ENCODE assay signal across 8 cellular contexts in the genomic region with DNA sequence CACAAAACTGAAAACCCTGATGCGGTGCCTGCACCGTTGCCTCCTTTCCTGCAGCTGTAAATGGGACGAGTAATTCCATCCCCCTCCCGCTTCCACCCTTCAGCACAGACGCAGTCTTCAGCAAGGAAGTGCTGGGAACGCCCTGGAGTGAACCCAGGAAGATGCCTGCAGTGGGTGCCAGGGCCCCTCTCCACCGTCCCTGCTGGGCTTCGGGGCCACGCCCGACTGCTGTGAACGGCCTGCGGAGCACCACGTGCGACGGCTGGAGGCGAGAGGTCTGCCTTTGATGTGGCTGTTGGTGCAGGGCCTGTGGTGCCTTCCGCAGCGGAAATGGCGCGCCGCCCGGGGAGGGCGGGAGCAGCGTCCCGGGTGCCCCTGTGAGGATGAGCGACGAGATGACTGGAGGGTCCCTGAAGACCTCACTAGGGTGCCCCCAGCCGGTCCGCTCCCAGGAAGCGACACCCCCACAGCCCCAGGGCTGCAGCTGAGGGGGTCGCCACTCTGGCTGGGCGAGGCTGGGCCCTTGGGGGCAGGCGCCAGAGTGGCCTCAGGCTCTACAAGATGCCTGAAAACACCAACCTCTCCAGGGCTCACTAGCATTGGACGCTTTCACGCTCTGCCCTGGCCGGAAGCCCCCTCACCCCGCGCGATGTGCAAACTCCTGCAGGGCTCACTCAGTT. TPM values are rescaled to one million over a fixed set of nuclear protein-coding genes. Genes with fewer than 3 reads are reported as not detected.
DNase-seq lines count a peak whose midpoint lies in the region; ATAC-seq, FAIRE-seq and TF ChIP-seq lines count a peak whose summit lies in the region.

No MANE protein-coding gene starts in this region.

- H3K4me2 ChIP-seq in H1 (ENCODE audit: insufficient read depth in 1 of 2, low read depth in 2 of 2, low read length in 2 of 2), result peak overlapping the region; percentile 94 to 98

- ATAC-seq in GM18907 (IDR thresholded peaks at IDR 0.05; ENCODE audit: unreplicated experiment) (peak; percentile 63), HG03159 (IDR thresholded peaks at IDR 0.05; ENCODE audit: unreplicated experiment) (peak; percentile 60)
- ATAC-seq in activated CD8-positive, alpha-beta T cell treated with anti-CD3 and anti-CD28 coated beads, Interleukin-2, amount 10 ng/mL, durations not matched to agents 7 days and 5 days, result peak; percentile 78

- peak overlapping the region in 2 of 4 experiments; percentile 16 to 37; a peak in 5 of 7 replicates for H3K9ac ChIP-seq in H1 (replicated peaks in 1 of 4; ENCODE audit: extremely low read depth in 1 of 4, low read depth in 3 of 4, low read length in 3 of 4)

- peaks cover 28% of the 10 kb centered on the region for H3K27me3 Mint-ChIP-seq in activated CD8-positive, alpha-beta T cell treated with anti-CD3 and anti-CD28 coated beads, Interleukin-2, amount 10 ng/mL, durations not matched to agents 7 days and 5 days (ENCODE audit: low read depth)

- TF ChIP-seq CTCF in AG04449 (IDR thresholded peaks at IDR 0.05; ENCODE audit: insufficient read depth, low read length, missing control alignments) (no peak), H1 (IDR thresholded peaks at IDR 0.05; ENCODE audit: control extremely low read depth in 1 of 3, insufficient read depth in 1 of 3, low read depth in 1 of 3, low read length in 3 of 3) (no peak)

- H3K4me3 Mint-ChIP-seq in activated CD8-positive, alpha-beta T cell treated with anti-CD3 and anti-CD28 coated beads, Interleukin-2, amount 10 ng/mL, durations not matched to agents 7 days and 5 days, result peak overlapping the region; percentile 69

- H3K4me1 Mint-ChIP-seq in activated CD8-positive, alpha-beta T cell treated with anti-CD3 and anti-CD28 coated beads, Interleukin-2, amount 10 ng/mL, durations not matched to agents 7 days and 5 days (ENCODE audit: low read depth), result peaks cover 55% of the 10 kb centered on the region

- peak overlapping the region; percentile 63; the same call in 1 of the 2 replicates for H2BK12ac ChIP-seq in H1 (ENCODE audit: low read depth, low read length)

- no peak for FAIRE-seq in H1 (lab: Jason Lieb, UNC)

- peak overlapping the region; percentile 4; the same call in 1 of the 2 replicates for H2BK5ac ChIP-seq in H1 (ENCODE audit: low read depth, low read length)

- no peaks in the 10 kb centered on the region for H3K36me3 ChIP-seq in H1 (ENCODE audit: control insufficient read depth in 2 of 4, insufficient read depth in 4 of 4, low read length in 3 of 4)

- H3K36me3 Mint-ChIP-seq in activated CD8-positive, alpha-beta T cell treated with anti-CD3 and anti-CD28 coated beads, Interleukin-2, amount 10 ng/mL, durations not matched to agents 7 days and 5 days (ENCODE audit: low read depth), result peaks cover 5% of the 10 kb centered on the region

- H3K9me3 ChIP-seq in H1 (ENCODE audit: insufficient read depth in 2 of 2, low read depth in 1 of 2, low read length in 1 of 2), result no peaks in the 10 kb centered on the region

- peak overlapping the region; percentile 41 for H3K18ac ChIP-seq in H1 (ENCODE audit: extremely low read depth, low read length)

- peaks cover 19% of the 10 kb centered on the region for H3K23me2 ChIP-seq in H1 (ENCODE audit: low read depth, low read length)

- peaks cover 0 to 29% (median 18%) of the 10 kb centered on the region in 4 experiments; a peak in 6 of 7 replicates for H3K4me1 ChIP-seq in H1 (replicated peaks in 1 of 4; ENCODE audit: control insufficient read depth in 3 of 4, insufficient read depth in 4 of 4, low read length in 3 of 4)

- peak overlapping the region; percentile 52; the same call in 1 of the 2 replicates for H2AFZ ChIP-seq in H1 (ENCODE audit: low read length)

- 5% methylated on average over 36 of the region's 39 CpGs; no CpG with 5 or more reads in 1 of the 2 experiments for WGBS in H1 (ENCODE audit: extremely low coverage in 1 of 2, insufficient coverage in 1 of 2, insufficient read length in 1 of 2, insufficient replicate concordance in 2 of 2, low coverage in 1 of 2, low lambda C conversion rate in 2 of 2, missing lambda C conversion rate in 1 of 2), 2 experiments

- H2AK5ac ChIP-seq in H1 (ENCODE audit: low read depth, low read length), result no peak overlapping the region

- H4K20me1 ChIP-seq in H1 (replicated peaks in 1 of 2; ENCODE audit: control insufficient read depth in 1 of 2, insufficient read depth in 2 of 2, low read length in 2 of 2), result peaks cover 0 to 4% of the 10 kb centered on the region in 2 experiments

- H3K9me3 Mint-ChIP-seq in activated CD8-positive, alpha-beta T cell treated with anti-CD3 and anti-CD28 coated beads, Interleukin-2, amount 10 ng/mL, durations not matched to agents 7 days and 5 days (ENCODE audit: insufficient read depth), result no peaks in the 10 kb centered on the region

- peak overlapping the region; percentile 81; the same call in 1 of the 2 replicates for H4K8ac ChIP-seq in H1 (ENCODE audit: extremely low read depth, insufficient read depth, low read length)

- H3K4ac ChIP-seq in H1 (replicated peaks; ENCODE audit: insufficient read length, low read depth, low read length), result no peak overlapping the region

- no peaks in the 10 kb centered on the region for H3K79me1 ChIP-seq in H1 (ENCODE audit: low read depth, low read length)

- H3K4me3 ChIP-seq in AG04449 (ENCODE audit: low read depth, low read length) (peak overlapping the region; percentile 51), H1 (ENCODE audit: extremely low read depth in 1 of 4, insufficient read depth in 2 of 4, low read depth in 3 of 4, low read length in 4 of 4) (peak overlapping the region; percentile 53 to 66 (median 62))

- TF ChIP-seq EP300 in H1 (IDR thresholded peaks at IDR 0.05; ENCODE audit: borderline replicate concordance in 1 of 2, low read depth in 2 of 2, low read length in 2 of 2), result no peak

- peak overlapping the region; percentile 99 for H4K91ac ChIP-seq in H1 (replicated peaks; ENCODE audit: insufficient read length, low read length)

- H3K27ac Mint-ChIP-seq in activated CD8-positive, alpha-beta T cell treated with anti-CD3 and anti-CD28 coated beads, Interleukin-2, amount 10 ng/mL, durations not matched to agents 7 days and 5 days, result peak overlapping the region; percentile 83

- no peak overlapping the region for H3K23ac ChIP-seq in H1 (ENCODE audit: insufficient read length)

- H2BK120ac ChIP-seq in H1 (replicated peaks; ENCODE audit: low read depth, low read length), result no peak overlapping the region

- H2BK20ac ChIP-seq in H1 (ENCODE audit: low read length), result no peak overlapping the region

- H3K27ac ChIP-seq in H1 (ENCODE audit: low read depth, low read length), result no peak overlapping the region

- peak overlapping the region; percentile 24; the same call in 1 of the 2 replicates for H2BK15ac ChIP-seq in H1 (ENCODE audit: low read length)

- peaks cover 0 to 19% (median 16%) of the 10 kb centered on the region in 4 experiments; a peak in 6 of 7 replicates for H3K27me3 ChIP-seq in H1 (replicated peaks in 1 of 4; ENCODE audit: control insufficient read depth in 3 of 4, extremely low read depth in 1 of 4, insufficient read depth in 3 of 4, low read length in 3 of 4)

- CTCF ChIA-PET in AG04449 (lab: Yijun Ruan, JAX), result interaction anchor here (1.0 to 2.9 kb wide), 2 partner anchors 8 to 54 kb away, joined by 5 to 31 read pairs; no protein-coding TSS in a partner anchor
- CTCF ChIA-PET in activated CD8-positive, alpha-beta T cell treated with anti-CD3 and anti-CD28 coated beads, Interleukin-2, amount 10 ng/mL, durations not matched to agents 7 days and 5 days (lab: Charles Lee), result interaction anchor here (1.2 to 2.3 kb wide), 3 partner anchors 9 to 218 kb away, joined by 6 to 16 read pairs (median 7); no protein-coding TSS in a partner anchor
- CTCF ChIA-PET in H1 (lab: Charles Lee; ENCODE audit: partially characterized antibody), result interaction anchor here (0.9 to 8.7 kb wide), 5 partner anchors 8 to 103 kb away, joined by 3 to 70 read pairs (median 4); no protein-coding TSS in a partner anchor

- peak overlapping the region; percentile 51 for H4K5ac ChIP-seq in H1 (ENCODE audit: insufficient read length, low read depth, low read length)

- H3K56ac ChIP-seq in H1 (replicated peaks; ENCODE audit: insufficient read length, low read depth, low read length), result no peak overlapping the region

- TF ChIP-seq POLR2A in H1 (IDR thresholded peaks at IDR 0.05; ENCODE audit: control extremely low read depth in 1 of 2, low read depth in 2 of 2, low read length in 2 of 2), result no peak; a peak in 1 of 3 replicates

- no peaks in the 10 kb centered on the region for H3K79me2 ChIP-seq in H1 (ENCODE audit: control insufficient read depth in 1 of 2, insufficient read depth in 2 of 2, low read length in 2 of 2)

- no peak overlapping the region for H3K14ac ChIP-seq in H1 (ENCODE audit: insufficient read length)

- no peak for TF ChIP-seq RAD21 in H1 (IDR thresholded peaks at IDR 0.05 in 1 of 2, conservative IDR thresholded peaks at IDR 0.05 in 1 of 2; ENCODE audit: low read depth in 2 of 2, low read length in 2 of 2)

- no peak for DNase-seq in AG04449 (ENCODE audit: low read depth, low spot score)
- peak; percentile 85 for DNase-seq in NCI-H748 (lab: John Stamatoyannopoulos, UW; ENCODE audit: unreplicated experiment)
- DNase-seq in activated CD8-positive, alpha-beta T cell treated with anti-CD3 and anti-CD28 coated beads, Interleukin-2, amount 10 ng/mL, durations not matched to agents 7 days and 5 days, result peak; percentile 91
- DNase-seq in H1 (ENCODE audit: low read depth in 1 of 2, low spot score in 2 of 2), result peak in 1 of 2 experiments; percentile 74
- DNase-seq in mucosa of gallbladder (ENCODE audit: low spot score), result peak; percentile 53
- DNase-seq in stimulated activated CD8-positive, alpha-beta memory T cell treated with anti-CD3 and anti-CD28 coated beads, Interleukin-7, amount 100 ng/mL, for 1 hour (ENCODE audit: low read depth in 2 of 2), result peak; percentile 51 to 61

- POLR2A ChIA-PET in AG04449 (lab: Yijun Ruan, JAX), result interaction anchor here (0.5 to 3.0 kb wide), 5 partner anchors 8 to 62 kb away, joined by 3 to 15 read pairs (median 4); no protein-coding TSS in a partner anchor
- POLR2A ChIA-PET in activated CD8-positive, alpha-beta T cell treated with anti-CD3 and anti-CD28 coated beads, Interleukin-2, amount 10 ng/mL, durations not matched to agents 7 days and 5 days (lab: Charles Lee), result interaction anchor here (1.8 kb wide), 1 partner anchor 45 kb away, joined by 7 read pairs; a partner anchor contains a TSS
- POLR2A ChIA-PET in H1 (lab: Charles Lee; ENCODE audit: partially characterized antibody), result interaction anchor here (0.7 to 2.6 kb wide), 9 partner anchors 9 to 220 kb away, joined by 3 to 17 read pairs (median 4); a partner anchor contains a TSS

RNA-seq across cellular contexts. Expression of a gene that starts 0.7 kb away (rescaled TPM):
- 1 to 10 TPM; 4.7 to 5.0 TPM for total RNA-seq in activated CD8-positive, alpha-beta T cell treated with anti-CD3 and anti-CD28 coated beads, Interleukin-2, amount 10 ng/mL, durations not matched to agents 7 days and 5 days
- 2.0 and 2.2 TPM in 2 replicates for total RNA-seq in H1 (2021; fragmentation: NEBNext Ultra II Directional; extraction: Animal tissue kit (Norgen Biotek cat#: 25700))
- polyA plus RNA-seq in H1 (2011; rRNA removed), result 2.9 and 4.3 TPM in 2 replicates
- 3.7 TPM for polyA plus RNA-seq in H1 (2011; cell fraction: cytosol; rRNA removed)
- 7.6 TPM for polyA plus RNA-seq in H1 (2011; cell fraction: nucleus; rRNA removed)
- polyA plus RNA-seq in H1 (2012, experiment 1 of 2), result 1.8 to 3.0 TPM (median 2.2 TPM) in 4 replicates
- 1.8 TPM for polyA plus RNA-seq in H1 (2012, experiment 2 of 2)
- polyA plus RNA-seq in H1 (2013, experiment 1 of 2), result 1.2 TPM
- 1.5 TPM for polyA plus RNA-seq in H1 (2013, experiment 2 of 2)
- polyA minus RNA-seq in H1 (2011; rRNA and poly(A)+ RNA removed), result 3.3 and 5.0 TPM in 2 replicates
- 3.2 TPM for polyA minus RNA-seq in H1 (2011; cell fraction: cytosol; rRNA and poly(A)+ RNA removed)
- 4.5 TPM for polyA minus RNA-seq in H1 (2011; cell fraction: nucleus; rRNA and poly(A)+ RNA removed)
- total RNA-seq in mucosa of gallbladder, result 8.1 TPM

RNA-seq across cellular contexts. Expression of a gene that starts 5.2 kb away (rescaled TPM):
- total RNA-seq in activated CD8-positive, alpha-beta T cell treated with anti-CD3 and anti-CD28 coated beads, Interleukin-2, amount 10 ng/mL, durations not matched to agents 7 days and 5 days, result 1 to 10 TPM; 1.1 to 1.3 TPM
- total RNA-seq in H1 (2021; fragmentation: NEBNext Ultra II Directional; extraction: Animal tissue kit (Norgen Biotek cat#: 25700)), result 275 and 292 TPM in 2 replicates
- 393 and 420 TPM in 2 replicates for polyA plus RNA-seq in H1 (2011; rRNA removed)
- 210 TPM for polyA plus RNA-seq in H1 (2011; cell fraction: cytosol; rRNA removed)
- polyA plus RNA-seq in H1 (2011; cell fraction: nucleus; rRNA removed), result 252 TPM
- polyA plus RNA-seq in H1 (2012, experiment 1 of 2), result 287 to 415 TPM (median 389 TPM) in 4 replicates
- 421 TPM for polyA plus RNA-seq in H1 (2012, experiment 2 of 2)
- 211 TPM for polyA plus RNA-seq in H1 (2013, experiment 1 of 2)
- 208 TPM for polyA plus RNA-seq in H1 (2013, experiment 2 of 2)
- 165 and 205 TPM in 2 replicates for polyA minus RNA-seq in H1 (2011; rRNA and poly(A)+ RNA removed)
- polyA minus RNA-seq in H1 (2011; cell fraction: cytosol; rRNA and poly(A)+ RNA removed), result 155 TPM
- 91.3 TPM for polyA minus RNA-seq in H1 (2011; cell fraction: nucleus; rRNA and poly(A)+ RNA removed)
- total RNA-seq in mucosa of gallbladder, result 9.5 TPM

RNA-seq across cellular contexts. Expression of a gene that starts 30.6 kb away (rescaled TPM):
- total RNA-seq in activated CD8-positive, alpha-beta T cell treated with anti-CD3 and anti-CD28 coated beads, Interleukin-2, amount 10 ng/mL, durations not matched to agents 7 days and 5 days, result 10 to 100 TPM; 19.8 to 25.7 TPM
- total RNA-seq in H1 (2021; fragmentation: NEBNext Ultra II Directional; extraction: Animal tissue kit (Norgen Biotek cat#: 25700)), result 48.3 and 53.0 TPM in 2 replicates
- polyA plus RNA-seq in H1 (2011; rRNA removed), result 110 and 155 TPM in 2 replicates
- 106 TPM for polyA plus RNA-seq in H1 (2011; cell fraction: cytosol; rRNA removed)
- 160 TPM for polyA plus RNA-seq in H1 (2011; cell fraction: nucleus; rRNA removed)
- polyA plus RNA-seq in H1 (2012, experiment 1 of 2), result 35.4 to 56.5 TPM (median 53.7 TPM) in 4 replicates
- polyA plus RNA-seq in H1 (2012, experiment 2 of 2), result 59.8 TPM
- polyA plus RNA-seq in H1 (2013, experiment 1 of 2), result 47.6 TPM
- polyA plus RNA-seq in H1 (2013, experiment 2 of 2), result 46.6 TPM
- 44.0 and 65.5 TPM in 2 replicates for polyA minus RNA-seq in H1 (2011; rRNA and poly(A)+ RNA removed)
- polyA minus RNA-seq in H1 (2011; cell fraction: cytosol; rRNA and poly(A)+ RNA removed), result 40.0 TPM
- 30.4 TPM for polyA minus RNA-seq in H1 (2011; cell fraction: nucleus; rRNA and poly(A)+ RNA removed)
- total RNA-seq in mucosa of gallbladder, result 68.6 TPM

RNA-seq across cellular contexts. Expression of a gene that starts 44.5 kb away (rescaled TPM):
- 100 to 1,000 TPM; 169 to 178 TPM for total RNA-seq in activated CD8-positive, alpha-beta T cell treated with anti-CD3 and anti-CD28 coated beads, Interleukin-2, amount 10 ng/mL, durations not matched to agents 7 days and 5 days
- total RNA-seq in H1 (2021; fragmentation: NEBNext Ultra II Directional; extraction: Animal tissue kit (Norgen Biotek cat#: 25700)), result 92.2 and 102 TPM in 2 replicates
- 78.1 and 102 TPM in 2 replicates for polyA plus RNA-seq in H1 (2011; rRNA removed)
- polyA plus RNA-seq in H1 (2011; cell fraction: cytosol; rRNA removed), result 84.5 TPM
- 230 TPM for polyA plus RNA-seq in H1 (2011; cell fraction: nucleus; rRNA removed)
- polyA plus RNA-seq in H1 (2012, experiment 1 of 2), result 112 to 138 TPM (median 135 TPM) in 4 replicates
- polyA plus RNA-seq in H1 (2012, experiment 2 of 2), result 70.6 TPM
- polyA plus RNA-seq in H1 (2013, experiment 1 of 2), result 86.9 TPM
- polyA plus RNA-seq in H1 (2013, experiment 2 of 2), result 84.9 TPM
- 58.3 and 62.0 TPM in 2 replicates for polyA minus RNA-seq in H1 (2011; rRNA and poly(A)+ RNA removed)
- polyA minus RNA-seq in H1 (2011; cell fraction: cytosol; rRNA and poly(A)+ RNA removed), result 56.6 TPM
- 49.3 TPM for polyA minus RNA-seq in H1 (2011; cell fraction: nucleus; rRNA and poly(A)+ RNA removed)
- total RNA-seq in mucosa of gallbladder, result 175 TPM

Comparison
In these comparisons a context has a peak if more than half of its experiments do, and no peak if none do; other contexts are left out.
1. RNA of a gene that starts 5.2 kb away (total RNA-seq): 275 to 292 TPM in H1; 9.5 TPM in mucosa of gallbladder (single experiment) and 1.1 to 1.3 TPM in activated CD8-positive, alpha-beta T cell treated with anti-CD3 and anti-CD28 coated beads, Interleukin-2, amount 10 ng/mL, durations not matched to agents 7 days and 5 days; every median in the first group is over 10 times any median in the second.
2. Peak in every context shown above with its lines, with median percentiles within 50 percentile points of each other: ATAC-seq.